Comparison of ENCODE assay signal across 22 cellular contexts in genomic region chr2:23992931-23993330, GRCh38. TPM values are rescaled to one million over a fixed set of nuclear protein-coding genes. Genes with fewer than 3 reads are reported as not detected.
"Had no signal": no experiment of that assay in that cellular context is flagged by ENCODE, and none has a peak within 500 bp of the region (broad histone marks: within the 10 kb centered on the region; RNA-seq: fewer than 3 reads in every experiment).

No MANE protein-coding gene starts in this region.

- H3K27ac Mint-ChIP-seq: activated CD8-positive, alpha-beta T cell treated with anti-CD3 and anti-CD28 coated beads, Interleukin-2, amount 10 ng/mL, durations not matched to agents 7 days and 5 days; activated naive CD8-positive, alpha-beta T cell treated with anti-CD3 and anti-CD28 coated beads, Interleukin-2, amount 10 ng/mL, durations not matched to agents 7 days and 5 days had no signal

- DNase-seq: activated CD4-positive, alpha-beta T cell treated with anti-CD3 and anti-CD28 coated beads for 48 hours; activated CD4-positive, alpha-beta T cell treated with anti-CD3 and anti-CD28 coated beads, Interleukin-2, amount 50 U/mL, for 4 hours; activated CD4-positive, CD25-positive, alpha-beta regulatory T cell treated with anti-CD3 and anti-CD28 coated beads, Interleukin-2, amount 50 U/mL, for 72 hours; activated CD8-positive, alpha-beta memory T cell treated with anti-CD3 and anti-CD28 coated beads, Interleukin-2, amount 50 U/mL, for 48 hours; activated CD8-positive, alpha-beta T cell treated with anti-CD3 and anti-CD28 coated beads, Interleukin-2, amount 10 ng/mL, durations not matched to agents 7 days and 5 days; activated naive CD4-positive, alpha-beta T cell treated with anti-CD3 and anti-CD28 coated beads, Interleukin-2, amount 50 U/mL, for 16 hours; activated naive CD8-positive, alpha-beta T cell treated with anti-CD3 and anti-CD28 coated beads, Interleukin-2, amount 10 ng/mL, durations not matched to agents 7 days and 5 days; activated T-cell treated with anti-CD3 and anti-CD28 coated beads, Interleukin-2, amount 50 U/mL, for 1 hour; aorta; MG63; NCI-H1105; NCI-H1436; NCI-H187; NCI-H2081; NCI-H524; PC-3; SHP77; SW 1271 had no signal

- ATAC-seq: activated CD8-positive, alpha-beta T cell treated with anti-CD3 and anti-CD28 coated beads, Interleukin-2, amount 10 ng/mL, durations not matched to agents 7 days and 5 days; PC-3; SK-N-SH treated with all-trans-retinoic acid at 6 μM for 48 hours had no signal

- FAIRE-seq: RCC 7860 had no signal

- H3K9me3 ChIP-seq: breast epithelium, MG63, SJSA1 had no signal

- H3K4me1 Mint-ChIP-seq: activated naive CD8-positive, alpha-beta T cell treated with anti-CD3 and anti-CD28 coated beads, Interleukin-2, amount 10 ng/mL, durations not matched to agents 7 days and 5 days had no signal

- H3K9me3 Mint-ChIP-seq: activated naive CD8-positive, alpha-beta T cell treated with anti-CD3 and anti-CD28 coated beads, Interleukin-2, amount 10 ng/mL, durations not matched to agents 7 days and 5 days had no signal

- H3K4me3 ChIP-seq: breast epithelium, MG63, SJSA1 had no signal

- H3K27me3 Mint-ChIP-seq: activated naive CD8-positive, alpha-beta T cell treated with anti-CD3 and anti-CD28 coated beads, Interleukin-2, amount 10 ng/mL, durations not matched to agents 7 days and 5 days had no signal

- H3K4me3 Mint-ChIP-seq: activated CD8-positive, alpha-beta T cell treated with anti-CD3 and anti-CD28 coated beads, Interleukin-2, amount 10 ng/mL, durations not matched to agents 7 days and 5 days; activated naive CD8-positive, alpha-beta T cell treated with anti-CD3 and anti-CD28 coated beads, Interleukin-2, amount 10 ng/mL, durations not matched to agents 7 days and 5 days had no signal

- H3K27ac ChIP-seq: breast epithelium, SJSA1 had no signal

- H3K4me1 ChIP-seq: breast epithelium had no signal

- H3K36me3 ChIP-seq: breast epithelium, MG63 had no signal

- H3K36me3 Mint-ChIP-seq: activated naive CD8-positive, alpha-beta T cell treated with anti-CD3 and anti-CD28 coated beads, Interleukin-2, amount 10 ng/mL, durations not matched to agents 7 days and 5 days had no signal

- H3K27me3 ChIP-seq: breast epithelium, MG63, SJSA1 had no signal

RNA-seq across cellular contexts. Expression of gene MFSD2B, which starts 17.0 kb away (rescaled TPM):
- total RNA-seq: activated naive CD8-positive, alpha-beta T cell treated with anti-CD3 and anti-CD28 coated beads, Interleukin-2, amount 10 ng/mL, durations not matched to agents 7 days and 5 days; breast epithelium; PC-3; SJSA1 had no signal
